ENCODE assay signal across 33 cellular contexts in genomic region chr15:76468722-76469121, GRCh38.
DNase-seq lines count a peak whose midpoint lies in the region; ATAC-seq, FAIRE-seq and TF ChIP-seq lines count a peak whose summit lies in the region.
"Had no signal": no experiment of that assay in that cellular context is flagged by ENCODE, and none has a peak within 500 bp of the region (broad histone marks: within the 10 kb centered on the region; RNA-seq: fewer than 3 reads in every experiment).

No MANE protein-coding gene starts in this region.

- no peak overlapping the region for H2AK5ac ChIP-seq in IMR-90 (ENCODE audit: low read depth, low read length)

- TF ChIP-seq POLR2A in HepG2 (IDR thresholded peaks at IDR 0.05; ENCODE audit: insufficient read depth in 1 of 2, low read depth in 2 of 2, low read length in 2 of 2): no peak
- no peak for TF ChIP-seq POLR2A in right lobe of liver (IDR thresholded peaks at IDR 0.05)
- no peak for TF ChIP-seq POLR2A in A549 (IDR thresholded peaks at IDR 0.05; ENCODE audit: low read length)
- TF ChIP-seq POLR2A in IMR-90 (IDR thresholded peaks at IDR 0.05; ENCODE audit: low read depth, low read length): no peak
- no peak for TF ChIP-seq POLR2A in K562 (conservative IDR thresholded peaks at IDR 0.05)

- H3K18ac ChIP-seq in IMR-90 (ENCODE audit: low read depth, low read length): no peak overlapping the region

- H3K23ac ChIP-seq in IMR-90 (ENCODE audit: low read depth, low read length): no peak overlapping the region

- H3K56ac ChIP-seq in IMR-90 (ENCODE audit: extremely low read depth, insufficient read depth, low read length): no peak overlapping the region

- no peak overlapping the region for H2BK5ac ChIP-seq in IMR-90 (ENCODE audit: low read depth, low read length, poor library complexity, severe bottlenecking)

- no peaks in the 10 kb centered on the region for H3K4me1 ChIP-seq in HepG2 (ENCODE audit: insufficient read depth, low read length)
- H3K4me1 ChIP-seq in right lobe of liver: no peaks in the 10 kb centered on the region
- H3K4me1 ChIP-seq in A549: no peaks in the 10 kb centered on the region
- no peaks in the 10 kb centered on the region for H3K4me1 ChIP-seq in IMR-90 (ENCODE audit: control insufficient read depth, insufficient read depth, low read length)
- no peaks in the 10 kb centered on the region for H3K4me1 ChIP-seq in K562 (replicated peaks in 1 of 2; ENCODE audit: control insufficient read depth in 2 of 2, insufficient read depth in 2 of 2, low read length in 2 of 2)
- no peaks in the 10 kb centered on the region for H3K4me1 ChIP-seq in hepatocyte (ENCODE audit: insufficient read depth)
- H3K4me1 ChIP-seq: BE2C; BLaER1; BLaER1 treated with 17β-estradiol and CSF1 and Interleukin-3, amounts not matched to agents 10 nM and 100 nM; Caco-2 had no signal

- H2BK120ac ChIP-seq in IMR-90 (ENCODE audit: low read depth, low read length): no peak overlapping the region

- no peak overlapping the region for H3K4me3 ChIP-seq in HepG2 (replicated peaks in 1 of 3; ENCODE audit: insufficient read depth in 1 of 3, low read depth in 2 of 3, low read length in 3 of 3)
- no peak overlapping the region for H3K4me3 ChIP-seq in right lobe of liver
- no peak overlapping the region for H3K4me3 ChIP-seq in A549
- no peak overlapping the region for H3K4me3 ChIP-seq in IMR-90 (ENCODE audit: insufficient read depth, low read depth, low read length)
- H3K4me3 ChIP-seq in K562: no peak overlapping the region
- H3K4me3 ChIP-seq in hepatocyte: no peak overlapping the region
- H3K4me3 ChIP-seq: BLaER1; BLaER1 treated with 17β-estradiol and CSF1 and Interleukin-3, amounts not matched to agents 10 nM and 100 nM had no signal

- in situ Hi-C loops in HepG2 (cut with HindIII; ENCODE audit: extremely low pct_ligation_motif_present, low pct_unique_long_range_greater_than_20kb): no loop called here
- in situ Hi-C loops in IMR-90 (cut with MboI; ENCODE audit: low sequenced_read_pairs): no loop called here
- in situ Hi-C loops in K562 (cut with MboI): no loop called here

- H4K20me1 ChIP-seq in HepG2 (ENCODE audit: insufficient read depth, low read length) (no peaks in the 10 kb centered on the region), IMR-90 (ENCODE audit: insufficient read depth, low read length) (no peaks in the 10 kb centered on the region), K562 (replicated peaks; ENCODE audit: control insufficient read depth, insufficient read depth, low read length) (no peaks in the 10 kb centered on the region), hepatocyte (ENCODE audit: insufficient read depth, poor library complexity, severe bottlenecking) (no peaks in the 10 kb centered on the region)
- H4K20me1 ChIP-seq: BLaER1; BLaER1 treated with 17β-estradiol and CSF1 and Interleukin-3, amounts not matched to agents 10 nM and 100 nM had no signal

- TF ChIP-seq RAD21 in HepG2 (CRISPR knock-in tag; IDR thresholded peaks at IDR 0.05): no peak
- no peak for TF ChIP-seq RAD21 in A549 (conservative IDR thresholded peaks at IDR 0.05 in 1 of 2, IDR thresholded peaks at IDR 0.05 in 1 of 2)
- no peak for TF ChIP-seq RAD21 in IMR-90 (IDR thresholded peaks at IDR 0.05; ENCODE audit: low read length)
- TF ChIP-seq RAD21 in K562 (CRISPR knock-in tag; conservative IDR thresholded peaks at IDR 0.05 in 1 of 2, IDR thresholded peaks at IDR 0.05 in 1 of 2): no peak

- no peak overlapping the region for H4K5ac ChIP-seq in IMR-90 (ENCODE audit: low read depth, low read length)

- H3K9me3 ChIP-seq in HepG2 (ENCODE audit: low read length) (no peaks in the 10 kb centered on the region), right lobe of liver (no peaks in the 10 kb centered on the region), A549 (no peaks in the 10 kb centered on the region), IMR-90 (ENCODE audit: control insufficient read depth, insufficient read depth, low read length) (peaks cover 2% of the 10 kb centered on the region; the same call in 1 of the 2 replicates), K562 (replicated peaks; ENCODE audit: control insufficient read depth, insufficient read depth, low read depth, low read length) (no peaks in the 10 kb centered on the region), hepatocyte (ENCODE audit: low read depth) (peaks cover 6% of the 10 kb centered on the region)
- H3K9me3 ChIP-seq: Caco-2 had no signal

- POLR2A ChIA-PET in HepG2 (lab: Yijun Ruan, JAX): no interaction called here
- POLR2A ChIA-PET in A549 (lab: Yijun Ruan, JAX): no interaction called here
- POLR2A ChIA-PET in IMR-90 (lab: Charles Lee; ENCODE audit: unreplicated experiment): no interaction called here
- POLR2A ChIA-PET in K562 (lab: Yijun Ruan, JAX): no interaction called here

- H2BK15ac ChIP-seq in IMR-90 (ENCODE audit: low read depth, low read length): no peak overlapping the region

- dilution Hi-C loops in IMR-90 (cut with HindIII; ENCODE audit: low sequenced_read_pairs, unreplicated experiment): no loop called here

- H3K36me3 ChIP-seq in HepG2 (replicated peaks in 1 of 2; ENCODE audit: control insufficient read depth in 1 of 2, insufficient read depth in 2 of 2, low read length in 2 of 2) (no peaks in the 10 kb centered on the region), right lobe of liver (peaks cover 0 to 5% (median 2%) of the 10 kb centered on the region in 4 donors), IMR-90 (ENCODE audit: control insufficient read depth, insufficient read depth, low read length) (no peaks in the 10 kb centered on the region), K562 (ENCODE audit: control insufficient read depth, insufficient read depth, low read length) (no peaks in the 10 kb centered on the region), hepatocyte (replicated peaks; ENCODE audit: insufficient read depth, low read depth) (no peaks in the 10 kb centered on the region)
- H3K36me3 ChIP-seq: BE2C, BLaER1 had no signal

- intact Hi-C loops in HepG2 (cut with micrococcal nuclease; ENCODE audit: unreplicated experiment) (no loop called here), right lobe of liver (cut with DNase I) (no loop called here), IMR-90 (cut with micrococcal nuclease) (no loop called here), K562 (cut with micrococcal nuclease) (no loop called here)

- H4K8ac ChIP-seq in IMR-90 (ENCODE audit: low read depth in 2 of 2, low read length in 2 of 2): no peak overlapping the region

- FAIRE-seq in HepG2 (lab: Jason Lieb, UNC) (no peak), A549 (lab: Jason Lieb, UNC) (no peak), K562 (lab: Jason Lieb, UNC) (no peak)
- FAIRE-seq: A204.1, D721Med had no signal

- H2AK9ac ChIP-seq in IMR-90 (replicated peaks; ENCODE audit: low read depth, low read length, poor library complexity): no peak overlapping the region

- no peak overlapping the region for H3K9ac ChIP-seq in HepG2 (ENCODE audit: insufficient read depth, low read depth, low read length)
- H3K9ac ChIP-seq in IMR-90 (ENCODE audit: low read depth, low read length): no peak overlapping the region
- H3K9ac ChIP-seq in K562 (ENCODE audit: insufficient read depth in 1 of 2, low read depth in 2 of 2, low read length in 2 of 2): no peak overlapping the region
- H3K9ac ChIP-seq: BLaER1; BLaER1 treated with 17β-estradiol and CSF1 and Interleukin-3, amounts not matched to agents 10 nM and 100 nM had no signal

- H3K4ac ChIP-seq in IMR-90 (ENCODE audit: low read depth, low read length): no peak overlapping the region

- H3K4me2 ChIP-seq in HepG2 (ENCODE audit: low read depth, low read length): no peak overlapping the region
- H3K4me2 ChIP-seq in A549: no peak overlapping the region
- no peak overlapping the region for H3K4me2 ChIP-seq in IMR-90 (ENCODE audit: low read depth, low read length)
- no peak overlapping the region for H3K4me2 ChIP-seq in K562 (ENCODE audit: insufficient read depth, low read length)
- H3K4me2 ChIP-seq in hepatocyte: no peak overlapping the region
- H3K4me2 ChIP-seq: BLaER1; BLaER1 treated with 17β-estradiol and CSF1 and Interleukin-3, amounts not matched to agents 10 nM and 100 nM had no signal

- ATAC-seq in HepG2: no peak
- no peak for ATAC-seq in right lobe of liver
- no peak for ATAC-seq in A549
- no peak for ATAC-seq in IMR-90 (ENCODE audit: low read depth)
- no peak for ATAC-seq in K562
- ATAC-seq in GM18502 (IDR thresholded peaks at IDR 0.05; ENCODE audit: poor library complexity, unreplicated experiment): no peak
- ATAC-seq: CD8-positive, alpha-beta T cell had no signal

- H3K79me2 ChIP-seq in HepG2 (ENCODE audit: insufficient read depth, low read length) (no peaks in the 10 kb centered on the region), K562 (ENCODE audit: control insufficient read depth, insufficient read depth, low read length) (no peaks in the 10 kb centered on the region), hepatocyte (no peaks in the 10 kb centered on the region)

- H3K27me3 ChIP-seq in HepG2 (ENCODE audit: control insufficient read depth in 1 of 2, insufficient read depth in 2 of 2, low read length in 2 of 2) (no peaks in the 10 kb centered on the region), right lobe of liver (no peaks in the 10 kb centered on the region), IMR-90 (ENCODE audit: control insufficient read depth, insufficient read depth, low read length) (no peaks in the 10 kb centered on the region), K562 (ENCODE audit: control insufficient read depth in 2 of 2, insufficient read depth in 2 of 2, low read length in 2 of 2) (no peaks in the 10 kb centered on the region), hepatocyte (no peaks in the 10 kb centered on the region)
- H3K27me3 ChIP-seq: BE2C; BLaER1; BLaER1 treated with 17β-estradiol and CSF1 and Interleukin-3, amounts not matched to agents 10 nM and 100 nM had no signal

- BruUV-seq in HepG2 (replicated peaks; lab: Mats Ljungman, UMichigan): no TSS peak
- BruUV-seq in IMR-90 (replicated peaks; lab: Mats Ljungman, UMichigan): no TSS peak
- no TSS peak for BruUV-seq in K562 (replicated peaks; lab: Mats Ljungman, UMichigan)

- no peaks in the 10 kb centered on the region for H3K79me1 ChIP-seq in IMR-90 (ENCODE audit: low read depth in 1 of 2, low read length in 2 of 2)

- TF ChIP-seq EP300 in HepG2 (IDR thresholded peaks at IDR 0.05; ENCODE audit: low read depth in 2 of 2, low read length in 2 of 2) (no peak), HepG2 (CRISPR knock-in tag; IDR thresholded peaks at IDR 0.05; ENCODE audit: borderline replicate concordance) (no peak), A549 (IDR thresholded peaks at IDR 0.05) (no peak), K562 (IDR thresholded peaks at IDR 0.05; ENCODE audit: low read length) (no peak)

- H3K14ac ChIP-seq in IMR-90 (replicated peaks; ENCODE audit: low read depth, low read length): no peak overlapping the region

- DNase-seq in HepG2 (ENCODE audit: low spot score) (no peak), right lobe of liver (no peak), A549 (ENCODE audit: low read depth in 1 of 2, low spot score in 1 of 2) (no peak), IMR-90 (no peak), K562 (ENCODE audit: extremely low read depth in 1 of 4, low spot score in 3 of 4) (no peak), hepatocyte (ENCODE audit: low spot score) (no peak), NCI-H748 (lab: John Stamatoyannopoulos, UW; ENCODE audit: unreplicated experiment) (no peak)
- DNase-seq: 8988T; ACHN; AML-193; BE2C; C1 segment of cervical spinal cord; Caco-2; Calu3; CD4-positive, alpha-beta memory T cell; CD4-positive, alpha-beta T cell; CD8-positive, alpha-beta memory T cell; CD8-positive, alpha-beta T cell; COR-L47; DMS 273 treated with DMSO at 0.1 percent for 48 hours; DMS153; DMS53; DMS79; DMS79 treated with DMSO at 0.1 percent for 48 hours; DND-41; EL had no signal

- TF ChIP-seq CTCF in HepG2 (CRISPR knock-in tag; IDR thresholded peaks at IDR 0.05): no peak
- TF ChIP-seq CTCF in right lobe of liver (IDR thresholded peaks at IDR 0.05): no peak
- no peak for TF ChIP-seq CTCF in A549 (IDR thresholded peaks at IDR 0.05)
- TF ChIP-seq CTCF in IMR-90 (conservative IDR thresholded peaks at IDR 0.05; ENCODE audit: low read depth, low read length): no peak
- no peak for TF ChIP-seq CTCF in K562 (IDR thresholded peaks at IDR 0.05 in 2 of 3, conservative IDR thresholded peaks at IDR 0.05 in 1 of 3; ENCODE audit: insufficient read depth in 2 of 3, low read depth in 1 of 3, low read length in 3 of 3)
- TF ChIP-seq CTCF in hepatocyte (IDR thresholded peaks at IDR 0.05; ENCODE audit: poor library complexity): no peak

- CTCF ChIA-PET in HepG2 (lab: Yijun Ruan, JAX; ENCODE audit: low intra/inter-chr PET ratio, low total read pairs) (no interaction called here), A549 (lab: Yijun Ruan, JAX) (no interaction called here), IMR-90 (lab: Yijun Ruan, JAX) (no interaction called here), K562 (lab: Yijun Ruan, JAX; ENCODE audit: low intra/inter-chr PET ratio) (no interaction called here)

- H3K9me2 ChIP-seq in hepatocyte (replicated peaks; ENCODE audit: insufficient read depth): no peaks in the 10 kb centered on the region

- no peak overlapping the region for H2BK20ac ChIP-seq in IMR-90 (ENCODE audit: low read depth, low read length)

- no peak overlapping the region for H2AFZ ChIP-seq in HepG2 (ENCODE audit: low read length)
- no peak overlapping the region for H2AFZ ChIP-seq in IMR-90 (replicated peaks; ENCODE audit: low read length, poor library complexity)
- H2AFZ ChIP-seq in K562 (ENCODE audit: low read depth, low read length): no peak overlapping the region
- no peak overlapping the region for H2AFZ ChIP-seq in hepatocyte

- H3K9me1 ChIP-seq in IMR-90 (ENCODE audit: insufficient read depth, low read length) (no peaks in the 10 kb centered on the region), K562 (ENCODE audit: control insufficient read depth, insufficient read depth, low read length) (no peaks in the 10 kb centered on the region)

- H4K91ac ChIP-seq in IMR-90 (ENCODE audit: insufficient read depth, low read depth, low read length): no peak overlapping the region

- 91% methylated on average over 2 of the region's 2 CpGs for WGBS in HepG2 (ENCODE audit: low lambda C conversion rate)
- 100% methylated on average over 1 of the region's 2 CpGs for WGBS in right lobe of liver (ENCODE audit: insufficient coverage, low coverage, low lambda C conversion rate, missing lambda C conversion rate)
- WGBS in A549 (ENCODE audit: missing lambda C conversion rate): 91% methylated on average over 2 of the region's 2 CpGs
- WGBS in IMR-90 (ENCODE audit: extremely low coverage in 2 of 2, insufficient read length in 1 of 2), 2 experiments: 100% methylated on average over 1 of the region's 2 CpGs; no CpG with 5 or more reads in 1 of the 2 experiments
- WGBS in K562 (ENCODE audit: insufficient coverage, low coverage, missing lambda C conversion rate): 0% methylated on average over 2 of the region's 2 CpGs
- 95% methylated on average over 2 of the region's 2 CpGs for WGBS in hepatocyte (ENCODE audit: low lambda C conversion rate, missing lambda C conversion rate)

- H3K27ac ChIP-seq in HepG2 (ENCODE audit: extremely low read length, insufficient read depth, low read length): no peak overlapping the region
- no peak overlapping the region for H3K27ac ChIP-seq in right lobe of liver
- H3K27ac ChIP-seq in A549: no peak overlapping the region
- H3K27ac ChIP-seq in IMR-90 (ENCODE audit: insufficient read depth, low read length): no peak overlapping the region
- H3K27ac ChIP-seq in K562 (ENCODE audit: extremely low read depth, low read depth, low read length): no peak overlapping the region
- H3K27ac ChIP-seq in hepatocyte: no peak overlapping the region
- H3K27ac ChIP-seq: 22Rv1; BLaER1; BLaER1 treated with 17β-estradiol and CSF1 and Interleukin-3, amounts not matched to agents 10 nM and 100 nM; C4-2B had no signal

Comparison
In these comparisons a context has a peak if more than half of its experiments do, and no peak if none do; other contexts are left out.
1. Of the 241 proteins assayed by ChIP-seq in both HepG2 and K562: peak only in HepG2: MAFF; only in K562: none; in both: MAFK; in neither: 239.